8 cellular contexts compared by ENCODE assay signal in genomic region chr1:66981679-66982078, GRCh38. TPM values are rescaled to one million over a fixed set of nuclear protein-coding genes. Genes with fewer than 3 reads are reported as not detected.
DNase-seq lines count a peak whose midpoint lies in the region; ATAC-seq and TF ChIP-seq lines count a peak whose summit lies in the region.

No MANE protein-coding gene starts in this region.

- H3K79me2 ChIP-seq in parathyroid adenoma = no peaks in the 10 kb centered on the region

- no peaks in the 10 kb centered on the region for H3K27me3 Mint-ChIP-seq in CD4-positive, CD25-positive, alpha-beta regulatory T cell

- peaks cover 26 to 35% (median 33%) of the 10 kb centered on the region in 4 donors for H3K4me1 Mint-ChIP-seq in CD4-positive, CD25-positive, alpha-beta regulatory T cell

- TF ChIP-seq CTCF in dorsolateral prefrontal cortex (IDR thresholded peaks at IDR 0.05 in 54 of 56, conservative IDR thresholded peaks at IDR 0.05 in 2 of 56; ENCODE audit: low read depth in 1 of 56, partially characterized antibody in 56 of 56) (peak in 33 of 56 donors; percentile 9 to 66 (median 33)), parathyroid adenoma (IDR thresholded peaks at IDR 0.05) (no peak)

- H2AFZ ChIP-seq in parathyroid adenoma = no peak overlapping the region

- H3K27ac Mint-ChIP-seq in CD4-positive, CD25-positive, alpha-beta regulatory T cell = peak overlapping the region; percentile 53 to 90 (median 72)

- peak overlapping the region; percentile 47 to 79 (median 60) for H3K4me3 Mint-ChIP-seq in CD4-positive, CD25-positive, alpha-beta regulatory T cell

- H3K36me3 Mint-ChIP-seq in CD4-positive, CD25-positive, alpha-beta regulatory T cell = peaks cover 33% of the 10 kb centered on the region

- intact Hi-C loops in dorsolateral prefrontal cortex (cut with DNase I) = loop anchor here in 1 of 2 donors (2.0 kb wide), 1 partner anchor 51 kb away; no protein-coding TSS in a partner anchor

- H3K36me3 ChIP-seq in CD4-positive, CD25-positive, alpha-beta regulatory T cell (ENCODE audit: control insufficient read depth, insufficient read depth, low read length) = peaks cover 68% of the 10 kb centered on the region
- no peaks in the 10 kb centered on the region for H3K36me3 ChIP-seq in parathyroid adenoma (ENCODE audit: control insufficient read depth, insufficient read depth, low read length)

- no peaks in the 10 kb centered on the region for H3K27me3 ChIP-seq in CD4-positive, CD25-positive, alpha-beta regulatory T cell (ENCODE audit: control insufficient read depth, insufficient read depth, low read length)
- H3K27me3 ChIP-seq in dorsolateral prefrontal cortex (no peaks in the 10 kb centered on the region), parathyroid adenoma (ENCODE audit: control insufficient read depth, insufficient read depth, low read length) (no peaks in the 10 kb centered on the region)

- H3K27ac ChIP-seq in CD4-positive, CD25-positive, alpha-beta regulatory T cell (ENCODE audit: insufficient read depth, low read length, poor library complexity, severe bottlenecking) = peak overlapping the region; percentile 78
- H3K27ac ChIP-seq in dorsolateral prefrontal cortex (peak overlapping the region in 55 of 59 donors; percentile 27 to 88 (median 74)), parathyroid adenoma (no peak overlapping the region)

- peak; percentile 34 to 83 (median 64) for DNase-seq in CD4-positive, CD25-positive, alpha-beta regulatory T cell
- DNase-seq in T-helper 1 cell (peak; percentile 22 to 58 (median 35)), dorsolateral prefrontal cortex (peak in 5 of 10 donors; percentile 10 to 68 (median 47)), NCI-H524 treated with DMSO at 0.1 percent for 48 hours (lab: John Stamatoyannopoulos, UW) (no peak), H4 (ENCODE audit: low spot score) (no peak), SHP77 treated with DMSO at 0.1 percent for 48 hours (lab: John Stamatoyannopoulos, UW) (no peak)

- H3K9me3 ChIP-seq in CD4-positive, CD25-positive, alpha-beta regulatory T cell (ENCODE audit: control insufficient read depth in 2 of 2, low read length in 2 of 2) = no peaks in the 10 kb centered on the region
- no peaks in the 10 kb centered on the region for H3K9me3 ChIP-seq in parathyroid adenoma (ENCODE audit: control insufficient read depth, low read length)

- peak overlapping the region; percentile 38 for H3K4me2 ChIP-seq in parathyroid adenoma (ENCODE audit: low read length)

- H3K4me1 ChIP-seq in CD4-positive, CD25-positive, alpha-beta regulatory T cell (ENCODE audit: control insufficient read depth, insufficient read depth, low read length, poor library complexity, severe bottlenecking) = peaks cover 20% of the 10 kb centered on the region
- H3K4me1 ChIP-seq in parathyroid adenoma = no peaks in the 10 kb centered on the region

- ATAC-seq in CD4-positive, CD25-positive, alpha-beta regulatory T cell (ENCODE audit: low read depth in 2 of 2) = peak; percentile 89 to 93
- ATAC-seq in HG03139 (IDR thresholded peaks at IDR 0.05; ENCODE audit: unreplicated experiment) = no peak

- H3K9me3 Mint-ChIP-seq in CD4-positive, CD25-positive, alpha-beta regulatory T cell = no peaks in the 10 kb centered on the region

- no peak overlapping the region for H3K9ac ChIP-seq in parathyroid adenoma

- H3K4me3 ChIP-seq in CD4-positive, CD25-positive, alpha-beta regulatory T cell (ENCODE audit: low read depth, low read length) = peak overlapping the region; percentile 82
- H3K4me3 ChIP-seq in dorsolateral prefrontal cortex (peak overlapping the region in 58 of 59 donors; percentile 0 to 67 (median 49)), parathyroid adenoma (ENCODE audit: low read depth, low read length) (peak overlapping the region; percentile 34)

RNA-seq across cellular contexts. Expression of gene MIER1, which starts 56.9 kb away (rescaled TPM):
- 84.8 TPM for total RNA-seq in CD4-positive, CD25-positive, alpha-beta regulatory T cell
- 10 to 100 TPM; 33.4 to 41.9 (median 36.0) TPM for polyA plus RNA-seq in CD4-positive, CD25-positive, alpha-beta regulatory T cell
- total RNA-seq in dorsolateral prefrontal cortex = 10 to 100 TPM; 25.1 to 40.5 (median 32.1) TPM
- 17.6 and 25.4 TPM in 2 replicates for total RNA-seq in H4 (2014; rRNA removed; shearing (Covaris generic))

RNA-seq across cellular contexts. Expression of gene DNAI4, which starts 57.0 kb away (rescaled TPM):
- 3.2 TPM for total RNA-seq in CD4-positive, CD25-positive, alpha-beta regulatory T cell
- polyA plus RNA-seq in CD4-positive, CD25-positive, alpha-beta regulatory T cell = 1 to 10 TPM in 2 of 4 donors, under 1 TPM in 2; 0.45 to 2.0 (median 1.4) TPM
- 10 to 100 TPM; 17.6 to 69.1 (median 35.3) TPM for total RNA-seq in dorsolateral prefrontal cortex
- 0.31 and 0.89 TPM in 2 replicates for total RNA-seq in H4 (2014; rRNA removed; shearing (Covaris generic))

Comparison
In these comparisons a context has a peak if more than half of its experiments do, and no peak if none do; other contexts are left out.
1. DNase-seq: peak in CD4-positive, CD25-positive, alpha-beta regulatory T cell (3 of 3) and T-helper 1 cell (5 of 5); none in NCI-H524 treated with DMSO at 0.1 percent for 48 hours (single experiment), H4 (single experiment) and SHP77 treated with DMSO at 0.1 percent for 48 hours (single experiment).
2. Peak in every context shown above with its lines, with median percentiles within 50 percentile points of each other: H3K4me3 ChIP-seq.